Comparison of ENCODE assay signal across 27 cellular contexts in the genomic region with DNA sequence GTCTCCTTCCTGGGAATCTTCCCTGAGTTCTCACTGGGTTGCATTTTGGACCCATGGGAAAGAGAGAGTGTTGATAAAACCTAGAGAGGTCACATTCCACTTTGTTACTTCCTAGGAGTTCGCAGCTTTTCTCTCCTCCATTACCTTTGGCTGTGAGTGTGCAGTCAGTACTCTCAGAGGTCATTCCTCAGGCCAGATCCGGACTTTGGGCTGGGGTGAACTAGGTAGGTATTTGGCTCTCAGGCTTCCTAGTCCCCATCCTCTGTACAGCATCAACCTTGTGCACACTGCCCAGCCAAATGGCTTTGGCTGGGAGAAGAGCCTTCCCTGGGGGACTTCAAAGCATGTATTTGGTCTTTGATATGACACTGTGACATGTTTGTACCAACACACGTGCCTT.
"Had no signal": no experiment of that assay in that cellular context is flagged by ENCODE, and none has a peak within 500 bp of the region (broad histone marks: within the 10 kb centered on the region; RNA-seq: fewer than 3 reads in every experiment).

No MANE protein-coding gene starts in this region.

- H3K4me3 ChIP-seq: coronary artery, dorsolateral prefrontal cortex, esophagus squamous epithelium, gastrocnemius medialis, heart right ventricle, left lung, lower lobe of right lung, mucosa of descending colon had no signal

- H3K4me3 Mint-ChIP-seq: mesothelial cell of epicardium had no signal

- H3K27ac ChIP-seq: coronary artery, dorsolateral prefrontal cortex, epithelial cell of prostate, esophagus squamous epithelium, gastrocnemius medialis, heart right ventricle, left lung, lower lobe of right lung had no signal

- FAIRE-seq: colon, endometrium, islet of Langerhans, keratinocyte had no signal

- H3K9me3 ChIP-seq: esophagus squamous epithelium, gastrocnemius medialis, lower lobe of right lung, mucosa of descending colon had no signal

- H3K36me3 ChIP-seq: esophagus squamous epithelium, gastrocnemius medialis, heart right ventricle, left lung, lower lobe of right lung had no signal

- H3K36me3 Mint-ChIP-seq: mesothelial cell of epicardium had no signal

- ATAC-seq: esophagus mucosa, gastrocnemius medialis, heart right ventricle, left cardiac atrium, left lung, left ventricle myocardium superior, lower lobe of right lung, mucosa of descending colon had no signal

- H3K27me3 ChIP-seq: esophagus squamous epithelium, heart right ventricle, left lung had no signal

- H3K4me1 ChIP-seq: esophagus squamous epithelium, gastrocnemius medialis, lower lobe of right lung had no signal

- DNase-seq: dermis blood vessel endothelial cell; dorsolateral prefrontal cortex; effector CD4-positive, alpha-beta T cell; effector memory CD4-positive, alpha-beta T cell; erythroblast; esophagus squamous epithelium; foreskin fibroblast; foreskin melanocyte; gastrocnemius medialis; glutamatergic neuron; head of caudate nucleus; heart right ventricle; hippocampal formation; left cardiac atrium; left lung; left ventricle myocardium superior; lower lobe of right lung; mesenchymal stem cell; mucosa of descending colon had no signal

- H3K27ac Mint-ChIP-seq: mesothelial cell of epicardium had no signal
